In the genomic region with DNA sequence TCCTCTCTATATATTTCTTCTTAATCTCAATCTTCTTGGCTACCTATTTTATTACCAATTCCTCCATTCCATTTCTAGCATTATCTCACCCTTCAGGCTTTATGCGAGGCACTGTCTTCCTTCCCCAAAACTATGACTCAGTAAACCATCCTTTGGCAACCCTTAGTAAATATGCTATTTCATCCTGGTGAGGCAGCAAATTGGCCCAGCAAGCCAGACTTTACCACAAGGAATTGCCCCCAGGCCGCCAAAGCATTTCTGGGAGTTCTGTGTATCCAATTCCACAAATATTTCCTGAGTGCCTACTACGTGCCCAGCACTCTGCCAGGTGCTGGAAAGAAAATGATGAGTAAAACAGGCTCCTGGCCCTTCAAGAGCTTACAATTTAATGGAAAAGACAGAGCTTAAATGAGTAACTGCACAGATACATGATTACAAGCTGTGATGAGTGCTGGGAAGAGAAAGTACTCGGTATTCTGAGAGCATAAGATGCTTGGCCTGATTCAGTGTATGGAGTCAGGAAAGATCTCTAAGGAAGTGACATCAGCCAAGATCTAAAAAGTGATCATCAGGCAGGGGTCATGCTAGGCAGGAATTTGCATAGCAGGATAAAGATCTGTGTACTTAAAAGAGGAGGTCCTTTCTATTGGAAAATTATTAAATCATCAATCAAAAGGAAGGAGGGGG, we compare ENCODE assay signal across 1 cellular context.
TF ChIP-seq lines count a peak whose summit lies in the region.

No MANE protein-coding gene starts in this region.

TF ChIP-seq in GM23338, 12 proteins besides CTCF, POLR2A, EP300 and RAD21 (continued from another document):
- TF ChIP-seq, protein P1, sequence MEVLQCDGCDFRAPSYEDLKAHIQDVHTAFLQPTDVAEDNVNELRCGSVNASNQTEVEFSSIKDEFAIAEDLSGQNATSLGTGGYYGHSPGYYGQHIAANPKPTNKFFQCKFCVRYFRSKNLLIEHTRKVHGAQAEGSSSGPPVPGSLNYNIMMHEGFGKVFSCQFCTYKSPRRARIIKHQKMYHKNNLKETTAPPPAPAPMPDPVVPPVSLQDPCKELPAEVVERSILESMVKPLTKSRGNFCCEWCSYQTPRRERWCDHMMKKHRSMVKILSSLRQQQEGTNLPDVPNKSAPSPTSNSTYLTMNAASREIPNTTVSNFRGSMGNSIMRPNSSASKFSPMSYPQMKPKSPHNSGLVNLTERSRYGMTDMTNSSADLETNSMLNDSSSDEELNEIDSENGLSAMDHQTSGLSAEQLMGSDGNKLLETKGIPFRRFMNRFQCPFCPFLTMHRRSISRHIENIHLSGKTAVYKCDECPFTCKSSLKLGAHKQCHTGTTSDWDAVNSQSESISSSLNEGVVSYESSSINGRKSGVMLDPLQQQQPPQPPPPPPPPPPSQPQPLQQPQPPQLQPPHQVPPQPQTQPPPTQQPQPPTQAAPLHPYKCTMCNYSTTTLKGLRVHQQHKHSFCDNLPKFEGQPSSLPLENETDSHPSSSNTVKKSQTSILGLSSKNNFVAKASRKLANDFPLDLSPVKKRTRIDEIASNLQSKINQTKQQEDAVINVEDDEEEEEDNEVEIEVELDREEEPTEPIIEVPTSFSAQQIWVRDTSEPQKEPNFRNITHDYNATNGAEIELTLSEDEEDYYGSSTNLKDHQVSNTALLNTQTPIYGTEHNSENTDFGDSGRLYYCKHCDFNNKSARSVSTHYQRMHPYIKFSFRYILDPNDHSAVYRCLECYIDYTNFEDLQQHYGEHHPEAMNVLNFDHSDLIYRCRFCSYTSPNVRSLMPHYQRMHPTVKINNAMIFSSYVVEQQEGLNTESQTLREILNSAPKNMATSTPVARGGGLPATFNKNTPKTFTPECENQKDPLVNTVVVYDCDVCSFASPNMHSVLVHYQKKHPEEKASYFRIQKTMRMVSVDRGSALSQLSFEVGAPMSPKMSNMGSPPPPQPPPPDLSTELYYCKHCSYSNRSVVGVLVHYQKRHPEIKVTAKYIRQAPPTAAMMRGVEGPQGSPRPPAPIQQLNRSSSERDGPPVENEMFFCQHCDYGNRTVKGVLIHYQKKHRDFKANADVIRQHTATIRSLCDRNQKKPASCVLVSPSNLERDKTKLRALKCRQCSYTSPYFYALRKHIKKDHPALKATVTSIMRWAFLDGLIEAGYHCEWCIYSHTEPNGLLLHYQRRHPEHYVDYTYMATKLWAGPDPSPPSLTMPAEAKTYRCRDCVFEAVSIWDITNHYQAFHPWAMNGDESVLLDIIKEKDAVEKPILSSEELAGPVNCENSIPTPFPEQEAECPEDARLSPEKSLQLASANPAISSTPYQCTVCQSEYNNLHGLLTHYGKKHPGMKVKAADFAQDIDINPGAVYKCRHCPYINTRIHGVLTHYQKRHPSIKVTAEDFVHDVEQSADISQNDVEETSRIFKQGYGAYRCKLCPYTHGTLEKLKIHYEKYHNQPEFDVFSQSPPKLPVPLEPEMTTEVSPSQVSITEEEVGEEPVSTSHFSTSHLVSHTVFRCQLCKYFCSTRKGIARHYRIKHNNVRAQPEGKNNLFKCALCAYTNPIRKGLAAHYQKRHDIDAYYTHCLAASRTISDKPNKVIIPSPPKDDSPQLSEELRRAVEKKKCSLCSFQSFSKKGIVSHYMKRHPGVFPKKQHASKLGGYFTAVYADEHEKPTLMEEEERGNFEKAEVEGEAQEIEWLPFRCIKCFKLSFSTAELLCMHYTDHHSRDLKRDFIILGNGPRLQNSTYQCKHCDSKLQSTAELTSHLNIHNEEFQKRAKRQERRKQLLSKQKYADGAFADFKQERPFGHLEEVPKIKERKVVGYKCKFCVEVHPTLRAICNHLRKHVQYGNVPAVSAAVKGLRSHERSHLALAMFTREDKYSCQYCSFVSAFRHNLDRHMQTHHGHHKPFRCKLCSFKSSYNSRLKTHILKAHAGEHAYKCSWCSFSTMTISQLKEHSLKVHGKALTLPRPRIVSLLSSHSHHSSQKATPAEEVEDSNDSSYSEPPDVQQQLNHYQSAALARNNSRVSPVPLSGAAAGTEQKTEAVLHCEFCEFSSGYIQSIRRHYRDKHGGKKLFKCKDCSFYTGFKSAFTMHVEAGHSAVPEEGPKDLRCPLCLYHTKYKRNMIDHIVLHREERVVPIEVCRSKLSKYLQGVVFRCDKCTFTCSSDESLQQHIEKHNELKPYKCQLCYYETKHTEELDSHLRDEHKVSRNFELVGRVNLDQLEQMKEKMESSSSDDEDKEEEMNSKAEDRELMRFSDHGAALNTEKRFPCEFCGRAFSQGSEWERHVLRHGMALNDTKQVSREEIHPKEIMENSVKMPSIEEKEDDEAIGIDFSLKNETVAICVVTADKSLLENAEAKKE (CRISPR knock-in tag; IDR thresholded peaks at IDR 0.05) = no peak
- no peak for TF ChIP-seq ZNF331 (CRISPR knock-in tag; IDR thresholded peaks at IDR 0.05; ENCODE audit: low read depth)
- no peak for TF ChIP-seq CREB1 (CRISPR knock-in tag; IDR thresholded peaks at IDR 0.05; ENCODE audit: low read depth)
- TF ChIP-seq POLR2AphosphoS5 (IDR thresholded peaks at IDR 0.05; ENCODE audit: low read depth) = no peak
- no peak for TF ChIP-seq REST (IDR thresholded peaks at IDR 0.05; ENCODE audit: unreplicated experiment)
- TF ChIP-seq STAT1 (IDR thresholded peaks at IDR 0.05; ENCODE audit: unreplicated experiment) = no peak
- TF ChIP-seq JUNB (IDR thresholded peaks at IDR 0.05; ENCODE audit: unreplicated experiment) = no peak
- TF ChIP-seq EZH2phosphoT487 (IDR thresholded peaks at IDR 0.05; ENCODE audit: unreplicated experiment) = no peak
- no peak for TF ChIP-seq ZNF114 (CRISPR knock-in tag; IDR thresholded peaks at IDR 0.05)
- TF ChIP-seq, protein P2, sequence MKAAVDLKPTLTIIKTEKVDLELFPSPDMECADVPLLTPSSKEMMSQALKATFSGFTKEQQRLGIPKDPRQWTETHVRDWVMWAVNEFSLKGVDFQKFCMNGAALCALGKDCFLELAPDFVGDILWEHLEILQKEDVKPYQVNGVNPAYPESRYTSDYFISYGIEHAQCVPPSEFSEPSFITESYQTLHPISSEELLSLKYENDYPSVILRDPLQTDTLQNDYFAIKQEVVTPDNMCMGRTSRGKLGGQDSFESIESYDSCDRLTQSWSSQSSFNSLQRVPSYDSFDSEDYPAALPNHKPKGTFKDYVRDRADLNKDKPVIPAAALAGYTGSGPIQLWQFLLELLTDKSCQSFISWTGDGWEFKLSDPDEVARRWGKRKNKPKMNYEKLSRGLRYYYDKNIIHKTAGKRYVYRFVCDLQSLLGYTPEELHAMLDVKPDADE (IDR thresholded peaks at IDR 0.05) = no peak
- no peak for TF ChIP-seq NANOG (IDR thresholded peaks at IDR 0.05; ENCODE audit: borderline replicate concordance)
TF ChIP-seq in GM23338: peak in this region for 0.
